In the genomic region with DNA sequence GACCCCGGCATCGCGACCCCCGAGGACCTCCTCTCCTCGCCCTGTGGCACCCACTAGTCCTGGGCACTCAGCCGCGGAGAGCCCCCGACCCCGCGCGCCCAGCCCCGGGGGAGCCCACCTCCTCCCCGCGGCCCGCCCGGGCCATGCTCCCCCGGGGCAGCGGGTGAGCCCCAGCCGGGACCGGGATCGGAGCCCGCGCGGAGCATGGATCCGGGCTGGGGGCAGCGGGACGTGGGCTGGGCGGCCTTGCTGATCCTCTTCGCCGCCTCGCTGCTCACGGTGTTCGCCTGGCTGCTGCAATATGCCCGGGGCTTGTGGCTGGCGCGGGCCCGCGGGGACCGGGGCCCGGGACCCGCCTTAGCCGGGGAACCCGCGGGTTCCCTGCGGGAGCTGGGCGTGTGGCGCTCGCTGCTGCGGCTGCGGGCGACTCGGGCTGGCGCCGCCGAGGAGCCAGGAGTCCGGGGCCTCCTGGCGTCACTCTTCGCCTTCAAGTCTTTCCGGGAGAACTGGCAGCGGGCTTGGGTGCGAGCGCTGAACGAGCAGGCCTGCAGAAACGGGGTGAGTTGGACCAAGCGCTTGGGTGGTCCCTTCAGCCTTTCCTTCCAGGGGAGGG, we compare ENCODE assay signal across 8 cellular contexts. TPM values are rescaled to one million over a fixed set of nuclear protein-coding genes. Genes with fewer than 3 reads are reported as not detected.
DNase-seq lines count a peak whose midpoint lies in the region; ATAC-seq, FAIRE-seq and TF ChIP-seq lines count a peak whose summit lies in the region.

No MANE protein-coding gene starts in this region.

- no peaks in the 10 kb centered on the region for H3K9me3 Mint-ChIP-seq in activated naive CD4-positive, alpha-beta T cell treated with anti-CD3 and anti-CD28 coated beads, Interleukin-2, amount 50 U/mL, for 72 hours

- FAIRE-seq in small intestine (lab: Jason Lieb, UNC) = no peak

- TF ChIP-seq CTCF in hepatocyte (IDR thresholded peaks at IDR 0.05; ENCODE audit: poor library complexity) = no peak

- no peak overlapping the region for H3K27ac ChIP-seq in ACC112 (ENCODE audit: low read depth, low read length)
- H3K27ac ChIP-seq in hepatocyte = peak overlapping the region; percentile 60
- peak overlapping the region; percentile 85 for H3K27ac ChIP-seq in small intestine (ENCODE audit: low read depth in 1 of 2, low read length in 1 of 2)

- H3K36me3 ChIP-seq in ACC112 (ENCODE audit: insufficient read depth, low read length) (no peaks in the 10 kb centered on the region), hepatocyte (replicated peaks; ENCODE audit: insufficient read depth, low read depth) (no peaks in the 10 kb centered on the region), small intestine (ENCODE audit: control insufficient read depth in 2 of 2, insufficient read depth in 2 of 2, low read length in 2 of 2) (peaks cover 17% of the 10 kb centered on the region in 2 donors)

- DNase-seq in activated naive CD4-positive, alpha-beta T cell treated with anti-CD3 and anti-CD28 coated beads, Interleukin-2, amount 50 U/mL, for 72 hours (ENCODE audit: low spot score in 2 of 2) = no peak
- DNase-seq in hepatocyte (ENCODE audit: low spot score) (peak; percentile 39), small intestine (peak; percentile 15), sciatic nerve (ENCODE audit: low spot score) (no peak), Ammon's horn (ENCODE audit: low spot score) (no peak)

- WGBS in hepatocyte (ENCODE audit: low lambda C conversion rate, missing lambda C conversion rate) = 1% methylated on average over 37 of the region's 65 CpGs
- WGBS in small intestine, 3 donors = 0 to 1% (median 1%) methylated on average over 50 to 65 of the region's 65 CpGs

- no peaks in the 10 kb centered on the region for H3K27me3 ChIP-seq in ACC112 (ENCODE audit: insufficient read depth, low read length)
- no peaks in the 10 kb centered on the region for H3K27me3 ChIP-seq in hepatocyte
- no peaks in the 10 kb centered on the region for H3K27me3 ChIP-seq in small intestine (ENCODE audit: control insufficient read depth in 2 of 2, insufficient read depth in 2 of 2, low read length in 2 of 2)

- H3K27ac Mint-ChIP-seq in activated naive CD4-positive, alpha-beta T cell treated with anti-CD3 and anti-CD28 coated beads, Interleukin-2, amount 50 U/mL, for 72 hours = peak overlapping the region; percentile 80 to 95

- H3K4me3 ChIP-seq in ACC112 (ENCODE audit: low read depth, low read length) (peak overlapping the region; percentile 98), hepatocyte (peak overlapping the region; percentile 86), small intestine (ENCODE audit: low read depth in 1 of 2, low read length in 2 of 2) (peak overlapping the region; percentile 81 to 98)

- intact Hi-C loops in sciatic nerve (cut with DNase I) = loop anchor here (2.0 kb wide), 1 partner anchor 57 kb away; no protein-coding TSS in a partner anchor

- ATAC-seq in GM18867 (IDR thresholded peaks at IDR 0.05; ENCODE audit: unreplicated experiment) (peak; percentile 17), HG03135 (IDR thresholded peaks at IDR 0.05; ENCODE audit: unreplicated experiment) (peak; percentile 27), sciatic nerve (no peak)
- ATAC-seq in activated naive CD4-positive, alpha-beta T cell treated with anti-CD3 and anti-CD28 coated beads, Interleukin-2, amount 50 U/mL, for 72 hours = peak; percentile 4 to 8

- H3K4me1 ChIP-seq in ACC112 (ENCODE audit: control insufficient read depth, insufficient read depth, low read length, unreplicated experiment) (peaks cover 30% of the 10 kb centered on the region), hepatocyte (ENCODE audit: insufficient read depth) (peaks cover 27% of the 10 kb centered on the region), small intestine (ENCODE audit: control insufficient read depth in 2 of 2, insufficient read depth in 1 of 2, low read depth in 1 of 2, low read length in 1 of 2) (peaks cover 8 to 12% of the 10 kb centered on the region in 2 donors)

- H3K4me2 ChIP-seq in hepatocyte = peak overlapping the region; percentile 90

- no peaks in the 10 kb centered on the region for H3K9me2 ChIP-seq in hepatocyte (replicated peaks; ENCODE audit: insufficient read depth)

- no peaks in the 10 kb centered on the region for H3K9me3 ChIP-seq in hepatocyte (ENCODE audit: low read depth)
- no peaks in the 10 kb centered on the region for H3K9me3 ChIP-seq in small intestine (ENCODE audit: control insufficient read depth, low read depth)

- H2AFZ ChIP-seq in ACC112 (ENCODE audit: low read length, unreplicated experiment) = peak overlapping the region; percentile 85
- H2AFZ ChIP-seq in hepatocyte = peak overlapping the region; percentile 65

- H3K79me2 ChIP-seq in ACC112 (ENCODE audit: control insufficient read depth, insufficient read depth, low read length, unreplicated experiment) = peaks cover 24% of the 10 kb centered on the region
- peaks cover 20% of the 10 kb centered on the region for H3K79me2 ChIP-seq in hepatocyte

- H4K20me1 ChIP-seq in hepatocyte (ENCODE audit: insufficient read depth, poor library complexity, severe bottlenecking) = no peaks in the 10 kb centered on the region

- H3K36me3 Mint-ChIP-seq in activated naive CD4-positive, alpha-beta T cell treated with anti-CD3 and anti-CD28 coated beads, Interleukin-2, amount 50 U/mL, for 72 hours = peaks cover 19 to 36% of the 10 kb centered on the region in 2 donors

RNA-seq across cellular contexts. Expression of gene C2CD2L, which starts 0.5 kb away (rescaled TPM):
- 10 to 100 TPM; 19.1 to 43.2 TPM for total RNA-seq in activated naive CD4-positive, alpha-beta T cell treated with anti-CD3 and anti-CD28 coated beads, Interleukin-2, amount 50 U/mL, for 72 hours
- total RNA-seq in hepatocyte (5.2 and 9.7 TPM in 2 replicates), sciatic nerve (12.1 TPM)
- polyA plus RNA-seq in hepatocyte (7.4 and 10.2 TPM in 2 replicates), small intestine (10 to 100 TPM; 14.9 to 21.7 (median 19.2) TPM)

RNA-seq across cellular contexts. Expression of gene DPAGT1, which starts 6.0 kb away (rescaled TPM):
- total RNA-seq in activated naive CD4-positive, alpha-beta T cell treated with anti-CD3 and anti-CD28 coated beads, Interleukin-2, amount 50 U/mL, for 72 hours = 10 to 100 TPM; 74.7 to 79.9 TPM
- 27.5 and 28.1 TPM in 2 replicates for total RNA-seq in hepatocyte
- polyA plus RNA-seq in hepatocyte = 76.2 and 82.7 TPM in 2 replicates
- 10 to 100 TPM; 10.8 to 51.2 (median 12.5) TPM for polyA plus RNA-seq in small intestine
- total RNA-seq in sciatic nerve = 28.9 TPM

RNA-seq across cellular contexts. Expression of gene HINFP, which starts 13.7 kb away (rescaled TPM):
- total RNA-seq in activated naive CD4-positive, alpha-beta T cell treated with anti-CD3 and anti-CD28 coated beads, Interleukin-2, amount 50 U/mL, for 72 hours = 10 to 100 TPM; 38.0 to 53.3 TPM
- total RNA-seq in hepatocyte (10.9 and 25.3 TPM in 2 replicates), sciatic nerve (30.4 TPM)
- polyA plus RNA-seq in hepatocyte (16.4 and 19.8 TPM in 2 replicates), small intestine (10 to 100 TPM; 12.3 to 24.4 (median 14.3) TPM)

RNA-seq across cellular contexts. Expression of gene HMBS, which starts 23.0 kb away (rescaled TPM):
- 10 to 100 TPM; 20.0 to 35.7 TPM for total RNA-seq in activated naive CD4-positive, alpha-beta T cell treated with anti-CD3 and anti-CD28 coated beads, Interleukin-2, amount 50 U/mL, for 72 hours
- total RNA-seq in hepatocyte = 10.9 and 11.9 TPM in 2 replicates
- polyA plus RNA-seq in hepatocyte = 34.5 and 37.7 TPM in 2 replicates
- polyA plus RNA-seq in small intestine = 10 to 100 TPM; 19.5 to 45.3 (median 21.5) TPM
- 10.7 TPM for total RNA-seq in sciatic nerve

RNA-seq across cellular contexts. Expression of gene VPS11, which starts 40.0 kb away (rescaled TPM):
- total RNA-seq in activated naive CD4-positive, alpha-beta T cell treated with anti-CD3 and anti-CD28 coated beads, Interleukin-2, amount 50 U/mL, for 72 hours = 10 to 100 TPM; 26.6 to 42.2 TPM
- total RNA-seq in hepatocyte (31.8 and 36.9 TPM in 2 replicates), sciatic nerve (37.2 TPM)
- polyA plus RNA-seq in hepatocyte (26.5 and 31.8 TPM in 2 replicates), small intestine (10 to 100 TPM; 26.0 to 56.4 (median 33.5) TPM)

Comparison
In these comparisons a context has a peak if more than half of its experiments do, and no peak if none do; other contexts are left out.
1. DNase-seq: peak in hepatocyte (single experiment) and small intestine (single experiment); none in activated naive CD4-positive, alpha-beta T cell treated with anti-CD3 and anti-CD28 coated beads, Interleukin-2, amount 50 U/mL, for 72 hours (0 of 2), sciatic nerve (single experiment) and Ammon's horn (single experiment).
2. Peak in every context shown above with its lines, with median percentiles within 50 percentile points of each other: H3K4me3 ChIP-seq.